Comparison of ENCODE assay signal across 10 cellular contexts in the genomic region with DNA sequence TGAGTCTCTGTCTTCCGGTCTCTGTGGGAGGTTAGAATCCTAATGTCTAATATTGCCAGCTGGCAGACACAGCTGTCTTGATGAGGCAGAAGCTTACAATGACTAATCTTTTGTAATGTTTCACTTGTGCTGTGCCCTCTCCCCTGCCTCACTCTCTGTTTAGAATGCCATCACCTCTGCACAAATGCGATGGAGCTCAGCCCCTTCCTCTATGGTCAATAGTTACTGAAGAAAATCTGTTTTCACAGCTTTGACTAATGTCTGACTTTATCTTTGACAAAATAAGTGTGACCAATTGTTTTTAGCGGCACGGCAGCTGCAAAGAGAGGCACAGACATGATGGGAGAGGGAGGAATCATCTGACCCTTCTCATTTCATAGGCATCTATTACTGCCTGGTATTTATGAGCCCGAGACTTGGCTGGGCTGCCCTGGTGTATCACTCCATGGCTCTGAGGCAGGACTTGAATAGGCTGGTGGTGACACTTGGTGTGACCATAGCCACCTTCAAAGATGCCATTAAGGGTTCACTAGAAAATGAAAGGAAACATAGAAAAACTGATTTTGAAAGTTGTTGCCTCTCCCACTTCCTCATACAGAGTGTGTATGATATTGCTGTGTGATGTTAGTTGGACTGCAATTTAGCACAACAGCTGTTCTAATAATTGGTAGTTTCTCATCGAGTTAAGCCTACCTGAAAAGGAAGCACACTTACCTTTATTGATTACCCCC.
A peak's percentile ranks its signal among the peaks of the same experiment; 100 is the strongest.
DNase-seq lines count a peak whose midpoint lies in the region; ATAC-seq, FAIRE-seq and TF ChIP-seq lines count a peak whose summit lies in the region.
"Had no signal": no experiment of that assay in that cellular context is flagged by ENCODE, and none has a peak within 500 bp of the region (broad histone marks: within the 10 kb centered on the region; RNA-seq: fewer than 3 reads in every experiment).

No MANE protein-coding gene starts in this region.

- no peaks in the 10 kb centered on the region for H3K9me3 ChIP-seq in testis

- H3K4me3 ChIP-seq in epithelial cell of esophagus (ENCODE audit: low read length), result no peak overlapping the region
- no peak overlapping the region for H3K4me3 ChIP-seq in testis

- no peaks in the 10 kb centered on the region for H3K4me1 ChIP-seq in testis

- WGBS in testis, 2 donors, result 84% methylated on average over 6 of the region's 6 CpGs

- no peaks in the 10 kb centered on the region for H3K27me3 ChIP-seq in testis

- H3K36me3 ChIP-seq in testis (ENCODE audit: low read depth, missing control alignments), result no peaks in the 10 kb centered on the region

- intact Hi-C loops in left ventricle myocardium superior (cut with micrococcal nuclease) (no loop called here), testis (cut with DNase I; ENCODE audit: low total_unique reads) (no loop called here)

- TF ChIP-seq CTCF in GM20000 (IDR thresholded peaks at IDR 0.05; ENCODE audit: extremely low read depth, missing control alignments) (no peak), epithelial cell of esophagus (IDR thresholded peaks at IDR 0.05; ENCODE audit: insufficient read depth, low read depth, low read length, missing control alignments) (no peak), testis (IDR thresholded peaks at IDR 0.05) (no peak)

- no peak overlapping the region for H3K27ac ChIP-seq in testis

- ATAC-seq in HG03342 (IDR thresholded peaks at IDR 0.05; ENCODE audit: unreplicated experiment) (peak; percentile 80), HG03139 (IDR thresholded peaks at IDR 0.05; ENCODE audit: unreplicated experiment) (no peak), left ventricle myocardium superior (no peak)
- ATAC-seq: Panc1 had no signal

- peak; percentile 78 for FAIRE-seq in GM12891 (lab: Jason Lieb, UNC)

- no peak for TF ChIP-seq POLR2A in GM12891 (IDR thresholded peaks at IDR 0.05; ENCODE audit: low read depth, low read length)
- TF ChIP-seq POLR2A in testis (IDR thresholded peaks at IDR 0.05), result no peak

- no peak for DNase-seq in GM12891 (ENCODE audit: insufficient read length, low spot score)
- peak; percentile 61 for DNase-seq in GM20000 (ENCODE audit: low spot score)
- DNase-seq in epithelial cell of esophagus (ENCODE audit: low read depth), result peak; percentile 54
- DNase-seq in hepatic stellate cell (ENCODE audit: low spot score), result no peak
- DNase-seq in left ventricle myocardium superior, result no peak
- no peak for DNase-seq in testis
- DNase-seq: activated T-cell treated with anti-CD3 and anti-CD28 coated beads, Interleukin-2, amount 50 U/mL, for 1 hour had no signal

TF ChIP-seq in GM12891, 5 proteins besides CTCF, POLR2A, EP300 and RAD21:
- TF ChIP-seq SPI1 (IDR thresholded peaks at IDR 0.05; ENCODE audit: low read depth, low read length) (peak; percentile 95), TAF1 (IDR thresholded peaks at IDR 0.05; ENCODE audit: low read depth, low read length) (no peak)

Comparison
In these comparisons a context has a peak if more than half of its experiments do, and no peak if none do; other contexts are left out.
1. DNase-seq: peak in GM20000 (single experiment) and epithelial cell of esophagus (single experiment); none in GM12891 (single experiment), hepatic stellate cell (single experiment), left ventricle myocardium superior (single experiment) and testis (single experiment).